1 cellular context compared by ENCODE assay signal in the genomic region with DNA sequence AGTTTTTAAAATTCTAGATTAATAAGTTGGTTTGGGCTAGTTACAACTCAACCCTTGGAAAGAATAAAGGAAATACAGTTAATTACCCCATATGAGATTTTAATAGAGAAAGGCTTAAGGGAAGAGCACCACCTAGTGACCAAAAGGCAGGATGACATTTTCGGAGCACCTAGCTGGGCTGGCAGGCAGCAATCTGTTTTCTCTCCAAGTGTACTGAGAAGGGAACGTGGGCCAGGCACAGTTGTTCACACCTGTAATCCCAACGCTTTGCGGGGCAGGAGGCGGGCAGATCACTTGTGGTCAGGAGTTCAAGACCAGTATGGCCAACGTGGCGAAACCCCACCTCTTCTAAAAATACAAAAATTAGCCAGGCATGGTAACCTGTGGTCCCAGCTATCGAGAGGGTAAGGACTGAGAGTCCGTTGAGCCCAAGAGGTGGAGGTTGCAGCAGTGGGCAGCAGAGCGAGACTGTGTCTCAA.
TF ChIP-seq lines count a peak whose summit lies in the region.

No MANE protein-coding gene starts in this region.

TF ChIP-seq in HepG2, 621 proteins besides CTCF, POLR2A, EP300 and RAD21:
- TF ChIP-seq STAG1 (CRISPR knock-in tag; IDR thresholded peaks at IDR 0.05) = peak; percentile 61
- TF ChIP-seq SMC3 (IDR thresholded peaks at IDR 0.05; ENCODE audit: low read length) = 0 out of 2 replicates have a peak, but pooled peaks have one; percentile 6
